8 cellular contexts compared by ENCODE assay signal in genomic region chr1:6419803-6420593, GRCh38. TPM values are rescaled to one million over a fixed set of nuclear protein-coding genes. Genes with fewer than 3 reads are reported as not detected.
A peak's percentile ranks its signal among the peaks of the same experiment; 100 is the strongest.
DNase-seq lines count a peak whose midpoint lies in the region; ATAC-seq, FAIRE-seq and TF ChIP-seq lines count a peak whose summit lies in the region.

Gene HES2 (minus strand): TSS chr1:6419919. CDS start chr1:6419820, 99 bp downstream.

- TF ChIP-seq POLR2A in right lobe of liver (IDR thresholded peaks at IDR 0.05) = no peak

- ATAC-seq in right lobe of liver = peak; percentile 9 to 25 (median 14)

- DNase-seq in stimulated activated CD4-positive, alpha-beta T cell treated with anti-CD3 and anti-CD28 coated beads, Interleukin-12 subunit alpha, Interleukin-12 subunit beta, amount 100 ng/mL, for 4 hours = peak; percentile 12
- DNase-seq in stimulated activated CD4-positive, alpha-beta T cell treated with anti-CD3 and anti-CD28 coated beads, Interleukin-4, amount 100 ng/mL, for 4 hours = no peak
- DNase-seq in bronchial epithelial cell (ENCODE audit: low read depth) = no peak
- no peak for DNase-seq in right lobe of liver
- DNase-seq in OCI-M2 (lab: John Stamatoyannopoulos, UW; ENCODE audit: unreplicated experiment) = no peak
- DNase-seq in NCI-H1105 (lab: John Stamatoyannopoulos, UW) = no peak
- DNase-seq in ACHN = no peak

- no peak for TF ChIP-seq CTCF in bronchial epithelial cell (IDR thresholded peaks at IDR 0.05; ENCODE audit: insufficient read depth, low read length, severe bottlenecking)
- TF ChIP-seq CTCF in right lobe of liver (IDR thresholded peaks at IDR 0.05) = no peak

- H3K27ac ChIP-seq in right lobe of liver = no peak within 1 kb of the TSS
- H3K27ac ChIP-seq in urinary bladder (ENCODE audit: low read depth) = no peak within 1 kb of the TSS

- no peak for FAIRE-seq in bronchial epithelial cell (lab: Jason Lieb, UNC)

- H3K4me3 ChIP-seq in bronchial epithelial cell (ENCODE audit: low read depth, low read length) (peak within 1 kb of the TSS; percentile 54), right lobe of liver (peak within 1 kb of the TSS in 1 of 3 donors; percentile 21), urinary bladder (ENCODE audit: low read depth, low read length) (peak within 1 kb of the TSS; percentile 35)

- 11% methylated on average over 9 of the region's 72 CpGs for WGBS in right lobe of liver (ENCODE audit: insufficient coverage, low coverage, low lambda C conversion rate, missing lambda C conversion rate)
- under 1% methylated on average over 72 of the region's 72 CpGs for WGBS in urinary bladder

- H3K4me1 ChIP-seq in right lobe of liver = peaks cover 0 to 34% (median 0%) of the 10 kb centered on the region in 4 donors
- no peaks in the 10 kb centered on the region for H3K4me1 ChIP-seq in urinary bladder (ENCODE audit: insufficient read depth)

- H3K9me3 ChIP-seq in right lobe of liver = no peaks in the 10 kb centered on the region

- in situ Hi-C loops in ACHN (cut with HindIII; ENCODE audit: low pct_ligation_motif_present, low pct_unique_long_range_greater_than_20kb, low sequenced_read_pairs) = no loop called here

- H3K36me3 ChIP-seq in bronchial epithelial cell (ENCODE audit: control insufficient read depth, insufficient read depth, low read length) (peaks cover 6% of the 10 kb centered on the region), right lobe of liver (no peaks in the 10 kb centered on the region), urinary bladder (ENCODE audit: insufficient read depth) (no peaks in the 10 kb centered on the region)

- intact Hi-C loops in right lobe of liver (cut with DNase I) = loop anchor here in 1 of 2 donors (10.0 kb wide), 1 partner anchor 175 kb away; the partner anchor contains the start of gene HES3

- H3K27me3 ChIP-seq in bronchial epithelial cell (ENCODE audit: control insufficient read depth, insufficient read depth, low read length) (no peaks in the 10 kb centered on the region), right lobe of liver (peaks cover 0 to 26% of the 10 kb centered on the region in 2 donors)

RNA-seq across cellular contexts. Expression of gene HES2, which starts in this region (rescaled TPM):
- total RNA-seq in bronchial epithelial cell = 98.1 and 116 TPM in 2 replicates
- 1 to 10 TPM in 1 of 6 experiments, under 1 TPM in 2, not detected in 3; 0.27 to 1.2 (median 0.68) TPM for total RNA-seq in right lobe of liver
- 0.53 TPM for total RNA-seq in urinary bladder
- polyA plus RNA-seq in urinary bladder = 0.03 TPM

Comparison
In these comparisons a context has a peak if more than half of its experiments do, and no peak if none do; other contexts are left out.
1. RNA of gene HES2 (total RNA-seq): 98.1 to 116 TPM in bronchial epithelial cell; 0.53 TPM in urinary bladder (single experiment) and 0.27 to 1.2 TPM in right lobe of liver; every median in the first group is over 10 times any median in the second.